ENCODE assay signal across 13 cellular contexts in genomic region chrX:68249904-68250303, GRCh38.
"Had no signal": no experiment of that assay in that cellular context is flagged by ENCODE, and none has a peak within 500 bp of the region (broad histone marks: within the 10 kb centered on the region; RNA-seq: fewer than 3 reads in every experiment).

No MANE protein-coding gene starts in this region.

- H3K9me3 ChIP-seq: heart left ventricle, mucosa of descending colon, stomach, thoracic aorta, transverse colon had no signal

- ATAC-seq: effector memory CD8-positive, alpha-beta T cell; natural killer cell had no signal

- H3K4me1 ChIP-seq: stomach, transverse colon had no signal

- H3K27me3 ChIP-seq: heart left ventricle, stomach, transverse colon had no signal

- H3K4me3 ChIP-seq: heart left ventricle, mucosa of descending colon, stomach, thoracic aorta, transverse colon had no signal

- H3K36me3 ChIP-seq: heart left ventricle, stomach, thoracic aorta, transverse colon had no signal

- DNase-seq: central memory CD4-positive, alpha-beta T cell; effector memory CD8-positive, alpha-beta T cell; erythroblast; foreskin melanocyte; natural killer cell; small intestine; stimulated activated CD4-positive, alpha-beta T cell treated with anti-CD3 and anti-CD28 coated beads, Interleukin-12 subunit alpha, Interleukin-12 subunit beta, amount 100 ng/mL, for 4 hours; stimulated activated naive CD4-positive, alpha-beta T cell; stomach; transverse colon had no signal

- H3K27ac ChIP-seq: stomach, thoracic aorta, transverse colon had no signal
